25 cellular contexts compared by ENCODE assay signal in the genomic region with DNA sequence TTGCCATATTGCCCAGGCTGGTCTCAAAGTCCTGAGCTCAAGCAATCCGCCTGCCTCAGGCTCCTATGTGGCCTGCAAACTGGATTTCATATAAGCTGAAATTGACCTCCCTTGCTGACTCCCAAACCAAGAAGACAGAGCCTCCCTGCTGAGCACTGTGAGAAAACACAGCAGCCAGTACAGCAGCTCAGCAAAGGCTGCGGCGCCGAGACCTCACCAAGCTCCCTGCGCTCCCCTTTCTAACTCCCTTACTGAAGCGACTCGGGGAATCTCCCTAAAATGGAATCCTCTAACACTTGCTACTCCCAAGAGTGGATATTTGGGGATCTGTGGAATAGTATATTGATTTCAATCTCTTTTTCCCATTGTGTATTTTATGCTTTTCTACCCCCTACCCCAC. TPM values are rescaled to one million over a fixed set of nuclear protein-coding genes. Genes with fewer than 3 reads are reported as not detected.
A peak's percentile ranks its signal among the peaks of the same experiment; 100 is the strongest.
DNase-seq lines count a peak whose midpoint lies in the region; ATAC-seq, FAIRE-seq and TF ChIP-seq lines count a peak whose summit lies in the region.
"Had no signal": no experiment of that assay in that cellular context is flagged by ENCODE, and none has a peak within 500 bp of the region (broad histone marks: within the 10 kb centered on the region; RNA-seq: fewer than 3 reads in every experiment).

No MANE protein-coding gene starts in this region.

- no peak overlapping the region for H3K4me2 ChIP-seq in H9 (ENCODE audit: insufficient read depth, insufficient read length, low read length)
- H3K4me2 ChIP-seq: BLaER1 had no signal

- H3T11ph ChIP-seq in H9 (ENCODE audit: low read length), result no peak overlapping the region

- H2BK120ac ChIP-seq in H9 (ENCODE audit: low read depth, low read length, poor library complexity, severe bottlenecking), result no peak overlapping the region

- H2BK20ac ChIP-seq in H9 (ENCODE audit: low read depth, low read length, poor library complexity, severe bottlenecking), result no peak overlapping the region

- intact Hi-C loops in kidney (cut with DNase I), result no loop called here

- no peak overlapping the region for H2BK5ac ChIP-seq in H9 (ENCODE audit: insufficient read length, low read length)

- H3K14ac ChIP-seq in H9 (ENCODE audit: insufficient read depth, low read length), result no peak overlapping the region

- peaks cover 11 to 31% of the 10 kb centered on the region in 2 experiments for H3K4me1 Mint-ChIP-seq in H9
- H3K4me1 Mint-ChIP-seq in activated T-helper 17 cell treated with anti-CD3 and anti-CD28 coated beads, Interleukin-2, amount 50 U/mL, for 72 hours, result peaks cover 6% of the 10 kb centered on the region
- peaks cover 30% of the 10 kb centered on the region for H3K4me1 Mint-ChIP-seq in stimulated activated effector memory CD8-positive, alpha-beta T cell treated with anti-CD3 and anti-CD28 coated beads, Interleukin-12 subunit alpha, Interleukin-12 subunit beta, amount 100 ng/mL, for 72 hours

- no peak for DNase-seq in H9
- peak; percentile 10 for DNase-seq in kidney
- DNase-seq in stimulated activated effector memory CD8-positive, alpha-beta T cell treated with anti-CD3 and anti-CD28 coated beads, Interleukin-12 subunit alpha, Interleukin-12 subunit beta, amount 100 ng/mL, for 72 hours (ENCODE audit: low spot score in 2 of 2), result no peak
- DNase-seq in AG20443 (ENCODE audit: low spot score), result no peak
- DNase-seq in CD1c-positive myeloid dendritic cell (ENCODE audit: extremely low spot score), result no peak
- DNase-seq in iPS-NIHi11 (ENCODE audit: low spot score), result no peak
- DNase-seq: Caco-2; DMS 273 treated with DMSO at 0.1 percent for 48 hours; DND-41; HFFc6; Kasumi-1; NCI-H1048; NCI-H1436; NCI-H2029; NCI-H2227 treated with DMSO at 0.1 percent for 48 hours; NCI-H510A; NCI-H774; NK-92 treated with Interleukin-12 subunit alpha and Interleukin-12 subunit beta, amount 100 ng/mL, for 24 hours had no signal

- no peaks in the 10 kb centered on the region for H3K23me2 ChIP-seq in H9 (ENCODE audit: insufficient read length, low read depth, low read length, poor library complexity, severe bottlenecking)

- no peak overlapping the region for H3K4ac ChIP-seq in H9 (ENCODE audit: low read depth, low read length)

- H3K18ac ChIP-seq in H9 (ENCODE audit: insufficient read length, low read depth, low read length), result no peak overlapping the region

- no peaks in the 10 kb centered on the region; a peak in 1 of 5 replicates for H3K9me3 Mint-ChIP-seq in H9
- H3K9me3 Mint-ChIP-seq in activated T-helper 17 cell treated with anti-CD3 and anti-CD28 coated beads, Interleukin-2, amount 50 U/mL, for 72 hours, result no peaks in the 10 kb centered on the region
- H3K9me3 Mint-ChIP-seq in stimulated activated effector memory CD8-positive, alpha-beta T cell treated with anti-CD3 and anti-CD28 coated beads, Interleukin-12 subunit alpha, Interleukin-12 subunit beta, amount 100 ng/mL, for 72 hours, result no peaks in the 10 kb centered on the region
- H3K9me3 Mint-ChIP-seq: CD4-positive, alpha-beta memory T cell; HFFc6 had no signal

- no peak overlapping the region for H2AK5ac ChIP-seq in H9 (ENCODE audit: insufficient read length, low read length)

- H4K5ac ChIP-seq in H9 (ENCODE audit: insufficient read length, low read depth, low read length), result no peak overlapping the region

- H3K9me3 ChIP-seq in H9 (ENCODE audit: control insufficient read depth, low read depth, low read length) (no peaks in the 10 kb centered on the region), kidney (ENCODE audit: control insufficient read depth in 1 of 2, low read length in 2 of 2) (no peaks in the 10 kb centered on the region)
- H3K9me3 ChIP-seq: BLaER1, Caco-2 had no signal

- H3K4me1 ChIP-seq in H9 (ENCODE audit: insufficient read depth, low read length) (peaks cover 3% of the 10 kb centered on the region; the same call in 1 of the 2 replicates), kidney (ENCODE audit: control insufficient read depth in 1 of 2, insufficient read depth in 1 of 2, low read depth in 1 of 2, low read length in 2 of 2) (no peaks in the 10 kb centered on the region)

- no peak for FAIRE-seq in kidney (lab: Jason Lieb, UNC)
- FAIRE-seq: GM12878, H54 had no signal

- no peak overlapping the region for H3K4me3 ChIP-seq in kidney (ENCODE audit: low read length in 2 of 2)
- H3K4me3 ChIP-seq: BLaER1, GM12878 had no signal

- no peak overlapping the region for H2BK15ac ChIP-seq in H9 (ENCODE audit: low read depth, low read length)

- H3K79me1 ChIP-seq in H9 (ENCODE audit: insufficient read depth, low read depth, low read length, poor library complexity, severe bottlenecking), result no peaks in the 10 kb centered on the region

- no peak overlapping the region for H3K56ac ChIP-seq in H9 (ENCODE audit: insufficient read length, low read depth, low read length)

- no peaks in the 10 kb centered on the region for H3K27me3 ChIP-seq in H9 (ENCODE audit: insufficient read depth, low read length)
- H3K27me3 ChIP-seq: BLaER1 had no signal

- no peak overlapping the region for H4K8ac ChIP-seq in H9 (replicated peaks; ENCODE audit: insufficient read length, low read depth, low read length)

- no peak overlapping the region for H3K23ac ChIP-seq in H9 (ENCODE audit: insufficient read length, low read depth, low read length)

- no peaks in the 10 kb centered on the region for H3K36me3 ChIP-seq in kidney (ENCODE audit: control insufficient read depth in 1 of 2, insufficient read depth in 2 of 2, low read length in 2 of 2)
- H3K36me3 ChIP-seq: BLaER1 had no signal

- H3K4me3 Mint-ChIP-seq in H9, result no peak overlapping the region
- H3K4me3 Mint-ChIP-seq in activated T-helper 17 cell treated with anti-CD3 and anti-CD28 coated beads, Interleukin-2, amount 50 U/mL, for 72 hours, result peak overlapping the region; percentile 9
- peak overlapping the region; percentile 44 for H3K4me3 Mint-ChIP-seq in stimulated activated effector memory CD8-positive, alpha-beta T cell treated with anti-CD3 and anti-CD28 coated beads, Interleukin-12 subunit alpha, Interleukin-12 subunit beta, amount 100 ng/mL, for 72 hours
- H3K4me3 Mint-ChIP-seq: HFFc6 had no signal

- H3K27ac ChIP-seq in H9 (ENCODE audit: insufficient read length, low read depth, low read length) (no peak overlapping the region), kidney (ENCODE audit: low read depth in 2 of 2, low read length in 2 of 2) (no peak overlapping the region)
- H3K27ac ChIP-seq: BLaER1 had no signal

- TF ChIP-seq CTCF in H9 (conservative IDR thresholded peaks at IDR 0.05) (no peak), kidney (IDR thresholded peaks at IDR 0.05; ENCODE audit: borderline replicate concordance, extremely low read depth, insufficient read depth) (no peak)

- no peak overlapping the region for H2AFZ ChIP-seq in H9 (ENCODE audit: low read length)

- H3K9ac ChIP-seq in H9 (ENCODE audit: extremely low read depth, insufficient read length, low read length) (no peak overlapping the region), kidney (ENCODE audit: low read length in 2 of 2) (no peak overlapping the region)
- H3K9ac ChIP-seq: BLaER1 had no signal

- no peaks in the 10 kb centered on the region for H4K20me1 ChIP-seq in H9 (ENCODE audit: control insufficient read depth, insufficient read depth, insufficient read length)
- H4K20me1 ChIP-seq: BLaER1 had no signal

- H4K91ac ChIP-seq in H9 (ENCODE audit: insufficient read length, low read depth, low read length), result no peak overlapping the region

- H3K27ac Mint-ChIP-seq in H9, result peak overlapping the region in 2 of 3 experiments; percentile 1 to 28; a peak in 1 of 7 replicates
- no peak overlapping the region for H3K27ac Mint-ChIP-seq in activated T-helper 17 cell treated with anti-CD3 and anti-CD28 coated beads, Interleukin-2, amount 50 U/mL, for 72 hours
- no peak overlapping the region for H3K27ac Mint-ChIP-seq in stimulated activated effector memory CD8-positive, alpha-beta T cell treated with anti-CD3 and anti-CD28 coated beads, Interleukin-12 subunit alpha, Interleukin-12 subunit beta, amount 100 ng/mL, for 72 hours
- H3K27ac Mint-ChIP-seq: CD4-positive, alpha-beta memory T cell; HFFc6 had no signal

- ATAC-seq in activated T-helper 17 cell treated with anti-CD3 and anti-CD28 coated beads, Interleukin-2, amount 50 U/mL, for 72 hours (replicated peaks), result no peak
- ATAC-seq in stimulated activated effector memory CD8-positive, alpha-beta T cell treated with anti-CD3 and anti-CD28 coated beads, Interleukin-12 subunit alpha, Interleukin-12 subunit beta, amount 100 ng/mL, for 72 hours, result no peak
- ATAC-seq: GM12878, Panc1 had no signal

- no peak overlapping the region for H2BK12ac ChIP-seq in H9 (ENCODE audit: insufficient read length, low read depth, low read length)

- H3K36me3 Mint-ChIP-seq in H9 (ENCODE audit: insufficient read depth in 1 of 3, low read depth in 3 of 3), result no peaks in the 10 kb centered on the region
- no peaks in the 10 kb centered on the region for H3K36me3 Mint-ChIP-seq in activated T-helper 17 cell treated with anti-CD3 and anti-CD28 coated beads, Interleukin-2, amount 50 U/mL, for 72 hours (ENCODE audit: low read depth)
- H3K36me3 Mint-ChIP-seq in stimulated activated effector memory CD8-positive, alpha-beta T cell treated with anti-CD3 and anti-CD28 coated beads, Interleukin-12 subunit alpha, Interleukin-12 subunit beta, amount 100 ng/mL, for 72 hours, result no peaks in the 10 kb centered on the region
- H3K36me3 Mint-ChIP-seq: CD4-positive, alpha-beta memory T cell had no signal

- no peaks in the 10 kb centered on the region for H3K79me2 ChIP-seq in H9 (ENCODE audit: insufficient read depth, low read length)

- peaks cover 2% of the 10 kb centered on the region for H3K27me3 Mint-ChIP-seq in H9 (ENCODE audit: low read depth)
- peaks cover 21% of the 10 kb centered on the region for H3K27me3 Mint-ChIP-seq in activated T-helper 17 cell treated with anti-CD3 and anti-CD28 coated beads, Interleukin-2, amount 50 U/mL, for 72 hours

- no CpG with 5 or more reads among the region's 7 CpGs for WGBS in H9 (ENCODE audit: extremely low coverage, insufficient read length, low lambda C conversion rate)

RNA-seq across cellular contexts. Expression of a gene that starts 34.6 kb away (rescaled TPM):
- total RNA-seq in H9 (2021) (0.33 TPM in 1 of 2 replicates, not detected in the other), kidney (42.6 TPM)
- total RNA-seq in activated T-helper 17 cell treated with anti-CD3 and anti-CD28 coated beads, Interleukin-2, amount 50 U/mL, for 72 hours, result 10 to 100 TPM in 1 of 2 donors, 1 to 10 TPM in 1; 3.8 to 14.4 TPM
- 53.3 TPM for polyA plus RNA-seq in kidney (ENCODE audit: insufficient read depth, low read depth, low replicate concordance)

RNA-seq across cellular contexts. Expression of a gene that starts 56.3 kb away (rescaled TPM):
- total RNA-seq in H9 (2021) (0.70 and 1.2 TPM in 2 replicates), kidney (0.19 TPM)
- total RNA-seq in activated T-helper 17 cell treated with anti-CD3 and anti-CD28 coated beads, Interleukin-2, amount 50 U/mL, for 72 hours, result 1 to 10 TPM; 2.4 to 3.1 TPM
- not detected for polyA plus RNA-seq in kidney (ENCODE audit: insufficient read depth, low read depth, low replicate concordance)
- total RNA-seq: CD4-positive, alpha-beta memory T cell; HFFc6; MCF 10A had no signal
- polyA plus RNA-seq: CD4-positive, alpha-beta memory T cell had no signal

Comparison
In these comparisons a context has a peak if more than half of its experiments do, and no peak if none do; other contexts are left out.
1. H3K27ac Mint-ChIP-seq: peak in H9 (2 of 3); none in activated T-helper 17 cell treated with anti-CD3 and anti-CD28 coated beads, Interleukin-2, amount 50 U/mL, for 72 hours (single experiment) and stimulated activated effector memory CD8-positive, alpha-beta T cell treated with anti-CD3 and anti-CD28 coated beads, Interleukin-12 subunit alpha, Interleukin-12 subunit beta, amount 100 ng/mL, for 72 hours (single experiment).
2. H3K4me3 Mint-ChIP-seq: peak in activated T-helper 17 cell treated with anti-CD3 and anti-CD28 coated beads, Interleukin-2, amount 50 U/mL, for 72 hours (single experiment) and stimulated activated effector memory CD8-positive, alpha-beta T cell treated with anti-CD3 and anti-CD28 coated beads, Interleukin-12 subunit alpha, Interleukin-12 subunit beta, amount 100 ng/mL, for 72 hours (single experiment); none in H9 (0 of 2).